ENCODE assay signal across 1 cellular context in genomic region chr9:99824378-99825157, GRCh38.
A peak's percentile ranks its signal among the peaks of the same experiment; 100 is the strongest.
TF ChIP-seq lines count a peak whose summit lies in the region.

No MANE protein-coding gene starts in this region.

TF ChIP-seq in GM12878, 131 proteins besides CTCF, POLR2A, EP300 and RAD21 (continued from another document and continues in another):
- no peak for TF ChIP-seq ELK1 (IDR thresholded peaks at IDR 0.05; ENCODE audit: low read depth, low read length)
- TF ChIP-seq SUPT20H (IDR thresholded peaks at IDR 0.05; ENCODE audit: borderline replicate concordance, control insufficient read depth, low read depth, low read length), result no peak
- no peak for TF ChIP-seq SRF (IDR thresholded peaks at IDR 0.05; ENCODE audit: low read depth in 2 of 2, low read length in 2 of 2)
- TF ChIP-seq NR2C1 (IDR thresholded peaks at IDR 0.05), result no peak
- no peak for TF ChIP-seq MYC (IDR thresholded peaks at IDR 0.05; ENCODE audit: insufficient read depth, insufficient read length, insufficient replicate concordance, low read length, severe bottlenecking)
- no peak for TF ChIP-seq HCFC1 (IDR thresholded peaks at IDR 0.05; ENCODE audit: low read length)
- no peak for TF ChIP-seq GABPA (IDR thresholded peaks at IDR 0.05; ENCODE audit: low read depth)
- TF ChIP-seq RUNX3 (IDR thresholded peaks at IDR 0.05; ENCODE audit: low read length), result no peak
- no peak for TF ChIP-seq MTA3 (IDR thresholded peaks at IDR 0.05; ENCODE audit: borderline replicate concordance, low read length)
- no peak for TF ChIP-seq ASH2L (IDR thresholded peaks at IDR 0.05; ENCODE audit: borderline replicate concordance, low read depth)
- no peak for TF ChIP-seq IRF5 (IDR thresholded peaks at IDR 0.05; ENCODE audit: borderline replicate concordance)
- peak; percentile 40; the same call in 1 of the 2 replicates for TF ChIP-seq YY1 (IDR thresholded peaks at IDR 0.05; ENCODE audit: low read depth, low read length)
- no peak for TF ChIP-seq MAX (IDR thresholded peaks at IDR 0.05; ENCODE audit: low read depth, low read length)
- no peak; the same call in none of the 2 replicates for TF ChIP-seq EED (IDR thresholded peaks at IDR 0.05; ENCODE audit: low read depth)
- no peak for TF ChIP-seq MXI1 (IDR thresholded peaks at IDR 0.05; ENCODE audit: low read depth, low read length)
- peak; percentile 88; the same call in 1 of the 2 replicates for TF ChIP-seq SMARCA5 (IDR thresholded peaks at IDR 0.05)
- TF ChIP-seq ATF7 (IDR thresholded peaks at IDR 0.05; ENCODE audit: low read depth), result no peak
- TF ChIP-seq EGR1 (IDR thresholded peaks at IDR 0.05; ENCODE audit: borderline replicate concordance in 1 of 2, low read depth in 2 of 2, low read length in 2 of 2), result peak in 1 of 2 experiments; percentile 48; a peak in 1 of 3 replicates
- TF ChIP-seq E4F1 (IDR thresholded peaks at IDR 0.05; ENCODE audit: borderline replicate concordance, partially characterized antibody), result no peak
- TF ChIP-seq MYB (IDR thresholded peaks at IDR 0.05; ENCODE audit: borderline replicate concordance, low read depth, low read length), result no peak
- no peak for TF ChIP-seq TCF7 (IDR thresholded peaks at IDR 0.05; ENCODE audit: borderline replicate concordance)
- TF ChIP-seq ZBTB4 (CRISPR knock-in tag; IDR thresholded peaks at IDR 0.05), result no peak
- no peak for TF ChIP-seq SUZ12 (IDR thresholded peaks at IDR 0.05; ENCODE audit: unreplicated experiment)
- TF ChIP-seq MEF2B (IDR thresholded peaks at IDR 0.05; ENCODE audit: partially characterized antibody, poor library complexity, severe bottlenecking), result no peak
- TF ChIP-seq HSF1 (IDR thresholded peaks at IDR 0.05; ENCODE audit: low read depth, low read length), result no peak
- TF ChIP-seq NRF1 (conservative IDR thresholded peaks at IDR 0.05; ENCODE audit: low read depth, low read length), result no peak
- no peak for TF ChIP-seq SMAD1 (IDR thresholded peaks at IDR 0.05; ENCODE audit: low read depth, partially characterized antibody)
- TF ChIP-seq POLR2AphosphoS2 (IDR thresholded peaks at IDR 0.05; ENCODE audit: low read depth, low read length), result no peak
- TF ChIP-seq CHD2 (IDR thresholded peaks at IDR 0.05; ENCODE audit: borderline replicate concordance, low read depth, low read length), result no peak
- TF ChIP-seq E2F4 (IDR thresholded peaks at IDR 0.05; ENCODE audit: low read depth, low read length), result no peak
- no peak for TF ChIP-seq SIX5 (IDR thresholded peaks at IDR 0.05; ENCODE audit: low read depth, low read length, severe bottlenecking)
- TF ChIP-seq ZNF207 (IDR thresholded peaks at IDR 0.05; ENCODE audit: borderline replicate concordance), result no peak; the same call in 1 of the 2 replicates
- TF ChIP-seq WRNIP1 (IDR thresholded peaks at IDR 0.05; ENCODE audit: borderline replicate concordance, low read depth, low read length), result no peak
- TF ChIP-seq ZNF622 (IDR thresholded peaks at IDR 0.05), result no peak
- TF ChIP-seq CHD1 (IDR thresholded peaks at IDR 0.05; ENCODE audit: low read depth, low read length), result no peak
- no peak for TF ChIP-seq RCOR1 (conservative IDR thresholded peaks at IDR 0.05; ENCODE audit: low read depth, low read length)
- no peak for TF ChIP-seq STAT1 (conservative IDR thresholded peaks at IDR 0.05)
- no peak for TF ChIP-seq STAT3 (IDR thresholded peaks at IDR 0.05; ENCODE audit: low read depth, low read length)
- TF ChIP-seq PBX3 (IDR thresholded peaks at IDR 0.05; ENCODE audit: insufficient replicate concordance, low read depth, low read length), result no peak
- TF ChIP-seq ZNF217 (IDR thresholded peaks at IDR 0.05), result no peak
- no peak for TF ChIP-seq NFIC (IDR thresholded peaks at IDR 0.05; ENCODE audit: low read depth, low read length)
- TF ChIP-seq CUX1 (IDR thresholded peaks at IDR 0.05; ENCODE audit: insufficient replicate concordance, low read depth, low read length), result no peak
- TF ChIP-seq CBX3 (IDR thresholded peaks at IDR 0.05; ENCODE audit: borderline replicate concordance, low read depth), result no peak
- peak; percentile 85; the same call in 1 of the 2 replicates for TF ChIP-seq NR2F1 (conservative IDR thresholded peaks at IDR 0.05)
- no peak for TF ChIP-seq CBFB (IDR thresholded peaks at IDR 0.05; ENCODE audit: low read depth)
- no peak for TF ChIP-seq PKNOX1 (IDR thresholded peaks at IDR 0.05)
- TF ChIP-seq NFYA (IDR thresholded peaks at IDR 0.05; ENCODE audit: borderline replicate concordance, low read depth, low read length), result no peak
